ENCODE assay signal across 28 cellular contexts in genomic region chr2:197349699-197350098, GRCh38.
"Had no signal": no experiment of that assay in that cellular context is flagged by ENCODE, and none has a peak within 500 bp of the region (broad histone marks: within the 10 kb centered on the region; RNA-seq: fewer than 3 reads in every experiment).

No MANE protein-coding gene starts in this region.

- H3K36me3 Mint-ChIP-seq: activated naive CD4-positive, alpha-beta T cell treated with anti-CD3 and anti-CD28 coated beads, Interleukin-2, amount 10 ng/mL, durations not matched to agents 7 days and 5 days; activated naive CD4-positive, alpha-beta T cell treated with anti-CD3 and anti-CD28 coated beads, Interleukin-2, amount 50 U/mL, for 72 hours; brain had no signal

- H3K4me1 ChIP-seq: ascending aorta, breast epithelium, colonic mucosa, esophagus muscularis mucosa, foreskin keratinocyte, gastroesophageal sphincter had no signal

- H3K27ac ChIP-seq: ascending aorta, breast epithelium, cardiac muscle cell, colonic mucosa, esophagus muscularis mucosa, foreskin keratinocyte, gastroesophageal sphincter had no signal

- H3K27me3 ChIP-seq: ascending aorta, breast epithelium, cardiac muscle cell, colonic mucosa, esophagus muscularis mucosa, foreskin keratinocyte, gastroesophageal sphincter had no signal

- H3K27ac Mint-ChIP-seq: activated CD4-positive, alpha-beta memory T cell treated with anti-CD3 and anti-CD28 coated beads, Interleukin-2, amount 10 ng/mL, durations not matched to agents 7 days and 5 days; activated CD4-positive, alpha-beta T cell treated with anti-CD3 and anti-CD28 coated beads, Interleukin-2, amount 10 ng/mL, durations not matched to agents 7 days and 5 days; activated naive CD4-positive, alpha-beta T cell treated with anti-CD3 and anti-CD28 coated beads, Interleukin-2, amount 10 ng/mL, durations not matched to agents 7 days and 5 days; activated naive CD8-positive, alpha-beta T cell treated with anti-CD3 and anti-CD28 coated beads, Interleukin-2, amount 10 ng/mL, durations not matched to agents 7 days and 5 days; activated T-cell treated with anti-CD3 and anti-CD28 coated beads, Interleukin-2, amount 50 U/mL, for 24 hours; activated T-cell treated with anti-CD3 and anti-CD28 coated beads, Interleukin-2, amount 50 U/mL, for 72 hours; brain had no signal

- H3K36me3 ChIP-seq: ascending aorta, breast epithelium, cardiac muscle cell, colonic mucosa, esophagus muscularis mucosa, gastroesophageal sphincter had no signal

- H3K27me3 Mint-ChIP-seq: activated CD4-positive, alpha-beta memory T cell treated with anti-CD3 and anti-CD28 coated beads, Interleukin-2, amount 10 ng/mL, durations not matched to agents 7 days and 5 days; activated CD4-positive, alpha-beta T cell treated with anti-CD3 and anti-CD28 coated beads, Interleukin-2, amount 10 ng/mL, durations not matched to agents 7 days and 5 days; activated naive CD8-positive, alpha-beta T cell treated with anti-CD3 and anti-CD28 coated beads, Interleukin-2, amount 10 ng/mL, durations not matched to agents 7 days and 5 days; activated T-cell treated with anti-CD3 and anti-CD28 coated beads, Interleukin-2, amount 50 U/mL, for 24 hours had no signal

- H3K9me3 ChIP-seq: ascending aorta, breast epithelium, colonic mucosa, esophagus muscularis mucosa, gastroesophageal sphincter had no signal

- H3K4me3 ChIP-seq: ascending aorta, breast epithelium, cardiac muscle cell, colonic mucosa, esophagus muscularis mucosa, gastroesophageal sphincter had no signal

- H3K9me3 Mint-ChIP-seq: activated CD4-positive, alpha-beta memory T cell treated with anti-CD3 and anti-CD28 coated beads, Interleukin-2, amount 10 ng/mL, durations not matched to agents 7 days and 5 days; activated naive CD4-positive, alpha-beta T cell treated with anti-CD3 and anti-CD28 coated beads, Interleukin-2, amount 10 ng/mL, durations not matched to agents 7 days and 5 days; activated T-cell treated with anti-CD3 and anti-CD28 coated beads, Interleukin-2, amount 50 U/mL, for 24 hours had no signal

- DNase-seq: activated CD4-positive, alpha-beta memory T cell treated with anti-CD3 and anti-CD28 coated beads, Interleukin-2, amount 10 ng/mL, durations not matched to agents 7 days and 5 days; activated CD4-positive, alpha-beta T cell treated with anti-CD3 and anti-CD28 coated beads for 4 hours; activated CD4-positive, alpha-beta T cell treated with anti-CD3 and anti-CD28 coated beads, Interleukin-2, amount 10 ng/mL, durations not matched to agents 7 days and 5 days; activated CD4-positive, alpha-beta T cell treated with anti-CD3 and anti-CD28 coated beads, Interleukin-2, amount 50 U/mL, for 4 hours; activated CD4-positive, CD25-positive, alpha-beta regulatory T cell; activated CD4-positive, CD25-positive, alpha-beta regulatory T cell treated with anti-CD3 and anti-CD28 coated beads, Interleukin-2, amount 50 U/mL, for 72 hours; activated CD8-positive, alpha-beta memory T cell treated with anti-CD3 and anti-CD28 coated beads, Interleukin-2, amount 50 U/mL, for 48 hours; activated gamma-delta T cell; activated naive CD4-positive, alpha-beta T cell; activated naive CD4-positive, alpha-beta T cell treated with anti-CD3 and anti-CD28 coated beads, Interleukin-2, amount 10 ng/mL, durations not matched to agents 7 days and 5 days; activated naive CD8-positive, alpha-beta T cell treated with anti-CD3 and anti-CD28 coated beads, Interleukin-2, amount 10 ng/mL, durations not matched to agents 7 days and 5 days; activated T-cell treated with anti-CD3 and anti-CD28 coated beads for 4 hours; activated T-cell treated with anti-CD3 and anti-CD28 coated beads, Interleukin-2, amount 50 U/mL, for 24 hours; activated T-cell treated with anti-CD3 and anti-CD28 coated beads, Interleukin-2, amount 50 U/mL, for 72 hours; central memory CD4-positive, alpha-beta T cell; cerebellar nuclear complex; colonic mucosa; effector memory CD4-positive, alpha-beta T cell; erythroblast; foreskin keratinocyte; T-helper 2 cell had no signal

- H3K4me1 Mint-ChIP-seq: activated naive CD4-positive, alpha-beta T cell treated with anti-CD3 and anti-CD28 coated beads, Interleukin-2, amount 10 ng/mL, durations not matched to agents 7 days and 5 days; brain had no signal

- ATAC-seq: activated naive CD4-positive, alpha-beta T cell treated with anti-CD3 and anti-CD28 coated beads, Interleukin-2, amount 50 U/mL, for 72 hours; activated T-cell treated with anti-CD3 and anti-CD28 coated beads, Interleukin-2, amount 50 U/mL, for 72 hours; foreskin keratinocyte; gastroesophageal sphincter had no signal

- H3K4me3 Mint-ChIP-seq: activated CD4-positive, alpha-beta memory T cell treated with anti-CD3 and anti-CD28 coated beads, Interleukin-2, amount 10 ng/mL, durations not matched to agents 7 days and 5 days; activated CD4-positive, alpha-beta T cell treated with anti-CD3 and anti-CD28 coated beads, Interleukin-2, amount 10 ng/mL, durations not matched to agents 7 days and 5 days; activated naive CD4-positive, alpha-beta T cell treated with anti-CD3 and anti-CD28 coated beads, Interleukin-2, amount 10 ng/mL, durations not matched to agents 7 days and 5 days; activated naive CD8-positive, alpha-beta T cell treated with anti-CD3 and anti-CD28 coated beads, Interleukin-2, amount 10 ng/mL, durations not matched to agents 7 days and 5 days; activated T-cell treated with anti-CD3 and anti-CD28 coated beads, Interleukin-2, amount 50 U/mL, for 24 hours; activated T-cell treated with anti-CD3 and anti-CD28 coated beads, Interleukin-2, amount 50 U/mL, for 72 hours; brain had no signal
